Comparison of ENCODE assay signal across 8 cellular contexts in genomic region chr10:79146611-79147130, GRCh38.
DNase-seq lines count a peak whose midpoint lies in the region; ATAC-seq and TF ChIP-seq lines count a peak whose summit lies in the region.

No MANE protein-coding gene starts in this region.

- peaks cover 8% of the 10 kb centered on the region for H3K27me3 Mint-ChIP-seq in HFFc6 (ENCODE audit: insufficient read depth)
- H3K27me3 Mint-ChIP-seq in stimulated activated naive B cell treated with anti-CD40 and anti-IgM and Interleukin-4, amounts not matched to agents 10 μg/mL and 1 μg/mL and 100 μg/mL, for 72 hours = peaks cover 6 to 15% of the 10 kb centered on the region in 2 donors

- intact Hi-C loops in PC-3 (cut with micrococcal nuclease) = no loop called here

- CTCF ChIA-PET in PC-3 (lab: Charles Lee) = interaction anchor here (1.5 kb wide), 1 partner anchor 48 kb away, joined by 4 read pairs; no protein-coding TSS in a partner anchor

- H3K9me2 ChIP-seq in PC-3 (replicated peaks; ENCODE audit: low read length) = no peaks in the 10 kb centered on the region

- peaks cover 5% of the 10 kb centered on the region for H3F3A ChIP-seq in PC-3 (ENCODE audit: low read length, unreplicated experiment)

- H3K9ac ChIP-seq in PC-3 (ENCODE audit: low read length) = no peak overlapping the region

- H3K9me3 Mint-ChIP-seq in HFFc6 = no peaks in the 10 kb centered on the region
- no peaks in the 10 kb centered on the region for H3K9me3 Mint-ChIP-seq in stimulated activated naive B cell treated with anti-CD40 and anti-IgM and Interleukin-4, amounts not matched to agents 10 μg/mL and 1 μg/mL and 100 μg/mL, for 72 hours

- H2AFZ ChIP-seq in PC-3 (ENCODE audit: low read length) = no peak overlapping the region

- POLR2A ChIA-PET in PC-3 (lab: Charles Lee; ENCODE audit: unreplicated experiment) = no interaction called here

- H3K36me3 Mint-ChIP-seq in HFFc6 (ENCODE audit: low read depth) = peaks cover 16% of the 10 kb centered on the region; the same call in 1 of the 2 replicates
- peaks cover 5 to 7% of the 10 kb centered on the region in 2 donors for H3K36me3 Mint-ChIP-seq in stimulated activated naive B cell treated with anti-CD40 and anti-IgM and Interleukin-4, amounts not matched to agents 10 μg/mL and 1 μg/mL and 100 μg/mL, for 72 hours

- peak overlapping the region; percentile 96 for H3K27ac Mint-ChIP-seq in HFFc6
- H3K27ac Mint-ChIP-seq in stimulated activated naive B cell treated with anti-CD40 and anti-IgM and Interleukin-4, amounts not matched to agents 10 μg/mL and 1 μg/mL and 100 μg/mL, for 72 hours = peak overlapping the region; percentile 33

- no peaks in the 10 kb centered on the region for H4K20me1 ChIP-seq in PC-3 (ENCODE audit: low read length)

- H3K4me1 Mint-ChIP-seq in HFFc6 (ENCODE audit: low read depth) = peaks cover 95% of the 10 kb centered on the region
- H3K4me1 Mint-ChIP-seq in stimulated activated naive B cell treated with anti-CD40 and anti-IgM and Interleukin-4, amounts not matched to agents 10 μg/mL and 1 μg/mL and 100 μg/mL, for 72 hours = peaks cover 38 to 62% of the 10 kb centered on the region in 2 donors

- no peaks in the 10 kb centered on the region for H3K27me3 ChIP-seq in PC-3 (ENCODE audit: low read length)

- DNase-seq in HFFc6 (no peak), anterior cingulate cortex (lab: John Stamatoyannopoulos, UW) (peak in 47 of 58 donors; percentile 18 to 81 (median 63)), left kidney (ENCODE audit: low read depth, low spot score) (peak; percentile 85), NCI-H1105 treated with DMSO at 0.1 percent for 48 hours (lab: John Stamatoyannopoulos, UW) (no peak), PC-3 (no peak)
- DNase-seq in stimulated activated naive B cell treated with anti-CD40 and anti-IgM and Interleukin-4, amounts not matched to agents 10 μg/mL and 1 μg/mL and 100 μg/mL, for 72 hours = no peak

- H3K4me2 ChIP-seq in PC-3 (ENCODE audit: low read length) = no peak overlapping the region

- BruUV-seq in PC-3 (replicated peaks; lab: Mats Ljungman, UMichigan) = no TSS peak

- H3K27ac ChIP-seq in PC-3 (ENCODE audit: low read length) = no peak overlapping the region

- no peaks in the 10 kb centered on the region for H3K9me3 ChIP-seq in PC-3 (ENCODE audit: low read length)

- no peak overlapping the region for H3K4me3 ChIP-seq in PC-3 (ENCODE audit: low read length)

- TF ChIP-seq CTCF in HFFc6 (IDR thresholded peaks at IDR 0.05) (no peak), PC-3 (conservative IDR thresholded peaks at IDR 0.05; ENCODE audit: low read depth, low read length) (no peak)

- peaks cover 18% of the 10 kb centered on the region for H3K79me2 ChIP-seq in PC-3 (ENCODE audit: low read length)

- ATAC-seq in stimulated activated naive B cell treated with anti-CD40 and anti-IgM and Interleukin-4, amounts not matched to agents 10 μg/mL and 1 μg/mL and 100 μg/mL, for 72 hours (replicated peaks) = peak in 1 of 2 donors; percentile 14
- no peak for ATAC-seq in GM21515 (IDR thresholded peaks at IDR 0.05; ENCODE audit: unreplicated experiment)
- no peak for ATAC-seq in PC-3
- ATAC-seq in HG02798 (IDR thresholded peaks at IDR 0.05; ENCODE audit: poor library complexity, unreplicated experiment) = no peak

- no peak overlapping the region for H3K4me3 Mint-ChIP-seq in HFFc6
- no peak overlapping the region for H3K4me3 Mint-ChIP-seq in stimulated activated naive B cell treated with anti-CD40 and anti-IgM and Interleukin-4, amounts not matched to agents 10 μg/mL and 1 μg/mL and 100 μg/mL, for 72 hours

- peaks cover 48% of the 10 kb centered on the region for H3K4me1 ChIP-seq in PC-3 (ENCODE audit: insufficient read depth, low read length)

- peaks cover 14% of the 10 kb centered on the region; the same call in 1 of the 2 replicates for H3K36me3 ChIP-seq in PC-3 (ENCODE audit: low read depth, low read length)

Comparison
In these comparisons a context has a peak if more than half of its experiments do, and no peak if none do; other contexts are left out.
1. DNase-seq: peak in anterior cingulate cortex (47 of 58) and left kidney (single experiment); none in HFFc6 (single experiment), stimulated activated naive B cell treated with anti-CD40 and anti-IgM and Interleukin-4, amounts not matched to agents 10 μg/mL and 1 μg/mL and 100 μg/mL, for 72 hours (single experiment), NCI-H1105 treated with DMSO at 0.1 percent for 48 hours (single experiment) and PC-3 (single experiment).